1 cellular context compared by ENCODE assay signal in genomic region chr16:71440669-71441347, GRCh38.
TF ChIP-seq lines count a peak whose summit lies in the region.

No MANE protein-coding gene starts in this region.

TF ChIP-seq in K562, 482 proteins besides CTCF, POLR2A, EP300 and RAD21 (continued from another document):
- TF ChIP-seq CHD7 (IDR thresholded peaks at IDR 0.05; ENCODE audit: low read depth, low read length): no peak
